20 cellular contexts compared by ENCODE assay signal in the genomic region with DNA sequence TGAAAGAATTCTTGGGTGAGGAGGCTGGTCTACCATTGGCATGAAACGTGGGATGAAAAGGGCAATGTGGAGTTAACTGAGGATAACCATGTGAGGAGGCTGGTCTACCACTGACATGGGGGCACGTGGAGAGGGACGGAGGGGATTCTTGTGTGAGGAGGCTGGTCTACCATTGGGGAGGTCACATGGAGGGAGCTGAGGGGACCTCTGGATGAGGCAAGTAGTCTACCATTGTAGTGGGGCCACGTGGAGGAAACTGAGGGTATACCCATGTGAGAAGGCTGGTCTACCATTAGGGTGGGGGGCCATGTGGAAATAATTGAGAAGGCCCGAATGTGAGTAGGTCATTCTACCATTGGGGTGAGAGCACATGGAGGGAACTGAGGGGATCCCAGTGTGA.
DNase-seq lines count a peak whose midpoint lies in the region; ATAC-seq, FAIRE-seq and TF ChIP-seq lines count a peak whose summit lies in the region.
"Had no signal": no experiment of that assay in that cellular context is flagged by ENCODE, and none has a peak within 500 bp of the region (broad histone marks: within the 10 kb centered on the region; RNA-seq: fewer than 3 reads in every experiment).

No MANE protein-coding gene starts in this region.

- TF ChIP-seq CTCF in RWPE2 (IDR thresholded peaks at IDR 0.05; ENCODE audit: poor library complexity, severe bottlenecking) (no peak), kidney (IDR thresholded peaks at IDR 0.05; ENCODE audit: borderline replicate concordance, extremely low read depth, insufficient read depth) (no peak), spleen (IDR thresholded peaks at IDR 0.05 in 8 of 11, conservative IDR thresholded peaks at IDR 0.05 in 3 of 11) (no peak), foreskin fibroblast (IDR thresholded peaks at IDR 0.05; ENCODE audit: low read depth, low read length) (no peak)

- H3K9me3 ChIP-seq in RWPE2 (ENCODE audit: severe bottlenecking) (no peaks in the 10 kb centered on the region), kidney (ENCODE audit: control insufficient read depth in 1 of 2, low read length in 2 of 2) (peaks cover 0 to 3% of the 10 kb centered on the region in 2 donors), spleen (peaks cover 0 to 34% (median 0%) of the 10 kb centered on the region in 8 donors)

- FAIRE-seq in kidney (lab: Jason Lieb, UNC) = no peak
- FAIRE-seq: GM12892, GM18507, H1, K562 had no signal

- H3K4me1 ChIP-seq in RWPE2 (ENCODE audit: insufficient read depth, poor library complexity, severe bottlenecking) (no peaks in the 10 kb centered on the region), kidney (ENCODE audit: control insufficient read depth in 1 of 2, insufficient read depth in 1 of 2, low read depth in 1 of 2, low read length in 2 of 2) (no peaks in the 10 kb centered on the region), spleen (no peaks in the 10 kb centered on the region)

- no peaks in the 10 kb centered on the region for H3K36me3 ChIP-seq in RWPE2 (ENCODE audit: low read depth)
- H3K36me3 ChIP-seq in kidney (ENCODE audit: control insufficient read depth in 1 of 2, insufficient read depth in 2 of 2, low read length in 2 of 2) = no peaks in the 10 kb centered on the region
- H3K36me3 ChIP-seq in spleen = no peaks in the 10 kb centered on the region

- intact Hi-C loops in kidney (cut with DNase I) (no loop called here), spleen (cut with DNase I; ENCODE audit: low total_unique reads) (no loop called here)

- TF ChIP-seq POLR2A in spleen (IDR thresholded peaks at IDR 0.05) = no peak

- H3K27ac ChIP-seq in RWPE2 (ENCODE audit: poor library complexity, severe bottlenecking) (no peak overlapping the region), kidney (ENCODE audit: low read depth in 2 of 2, low read length in 2 of 2) (no peak overlapping the region), spleen (no peak overlapping the region)

- H3K27me3 ChIP-seq in RWPE2 (ENCODE audit: insufficient read depth, poor library complexity, severe bottlenecking) (no peaks in the 10 kb centered on the region), spleen (replicated peaks in 1 of 7) (peaks cover 0 to 10% (median 0%) of the 10 kb centered on the region in 7 donors)

- no peak for ATAC-seq in RWPE2 (ENCODE audit: low read depth)
- ATAC-seq: K562 had no signal

- peak; percentile 3 for DNase-seq in 8988T
- DNase-seq in RWPE2 (ENCODE audit: low spot score) = peak; percentile 16
- DNase-seq in kidney = peak; percentile 32
- peak; percentile 18 for DNase-seq in spleen
- no peak for DNase-seq in stimulated activated CD4-positive, alpha-beta T cell treated with anti-CD3 and anti-CD28 coated beads, Interleukin-4, amount 100 ng/mL, for 1 hour
- no peak for DNase-seq in T1000 (lab: John Stamatoyannopoulos, UW)
- no peak for DNase-seq in activated gamma-delta T cell (lab: John Stamatoyannopoulos, UW)
- DNase-seq in foreskin fibroblast = no peak
- DNase-seq: C1 segment of cervical spinal cord, DMS79, NCI-H1105, NCI-H2081 treated with DMSO at 0.1 percent for 48 hours, NCI-H446 treated with DMSO at 0.1 percent for 48 hours, NCI-H774, RPMI8226, SIG-M5 had no signal

- H3K9ac ChIP-seq in kidney (ENCODE audit: low read length in 2 of 2) = no peak overlapping the region

- WGBS in spleen, 5 donors = 76 to 84% (median 80%) methylated on average over 5 of the region's 5 CpGs

- no peak overlapping the region for H3K4me3 ChIP-seq in RWPE2 (ENCODE audit: severe bottlenecking)
- no peak overlapping the region for H3K4me3 ChIP-seq in kidney (ENCODE audit: low read length in 2 of 2)
- no peak overlapping the region for H3K4me3 ChIP-seq in spleen
- no peak overlapping the region for H3K4me3 ChIP-seq in foreskin fibroblast (ENCODE audit: low read depth in 1 of 2, low read length in 2 of 2)
- H3K4me3 ChIP-seq: K562 had no signal

Comparison
In these comparisons a context has a peak if more than half of its experiments do, and no peak if none do; other contexts are left out.
1. DNase-seq: peak in 8988T (single experiment), RWPE2 (single experiment), kidney (single experiment) and spleen (single experiment); none in stimulated activated CD4-positive, alpha-beta T cell treated with anti-CD3 and anti-CD28 coated beads, Interleukin-4, amount 100 ng/mL, for 1 hour (single experiment), T1000 (single experiment), activated gamma-delta T cell (single experiment) and foreskin fibroblast (0 of 2).